ENCODE assay signal across 24 cellular contexts in the genomic region with DNA sequence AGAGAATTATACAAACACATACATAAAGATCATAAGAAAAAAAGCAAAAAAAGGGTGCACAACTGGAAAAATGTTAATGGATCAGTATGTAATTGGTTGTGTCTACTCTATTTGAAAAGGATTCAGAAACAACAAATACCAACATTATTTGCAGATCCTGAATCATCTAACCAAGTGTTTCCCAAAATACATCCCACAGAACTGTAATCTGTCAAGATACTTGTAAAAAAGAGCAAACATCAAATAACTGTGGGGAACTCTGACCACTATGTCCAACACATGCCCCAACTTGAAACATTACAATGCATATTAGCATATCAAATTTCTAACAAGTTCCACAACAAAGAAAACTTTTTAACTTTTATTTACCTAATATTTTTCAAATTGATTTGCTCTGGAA. TPM values are rescaled to one million over a fixed set of nuclear protein-coding genes. Genes with fewer than 3 reads are reported as not detected.
DNase-seq lines count a peak whose midpoint lies in the region; TF ChIP-seq lines count a peak whose summit lies in the region.
"Had no signal": no experiment of that assay in that cellular context is flagged by ENCODE, and none has a peak within 500 bp of the region (broad histone marks: within the 10 kb centered on the region; RNA-seq: fewer than 3 reads in every experiment).

No MANE protein-coding gene starts in this region.

- H3K9me2 ChIP-seq in OCI-LY7 (ENCODE audit: insufficient read depth, low read length): no peaks in the 10 kb centered on the region

- H3K4me1 ChIP-seq in fibroblast of lung (ENCODE audit: control insufficient read depth, extremely low read depth, insufficient read depth, low read length): no peaks in the 10 kb centered on the region
- no peaks in the 10 kb centered on the region for H3K4me1 ChIP-seq in OCI-LY7 (ENCODE audit: insufficient read depth, low read length, poor library complexity, severe bottlenecking)

- no peaks in the 10 kb centered on the region for H3K27me3 ChIP-seq in fibroblast of lung (ENCODE audit: control insufficient read depth, insufficient read depth, low read length)
- H3K27me3 ChIP-seq: spleen, tibial artery had no signal

- H3K27me3 Mint-ChIP-seq in nephron progenitor cell (ENCODE audit: low read depth, poor library complexity): peaks cover 3% of the 10 kb centered on the region
- H3K27me3 Mint-ChIP-seq: activated CD4-positive, alpha-beta memory T cell treated with anti-CD3 and anti-CD28 coated beads for 36 hours; CD4-positive, alpha-beta memory T cell; central memory CD8-positive, alpha-beta T cell; naive B cell; stimulated activated naive CD8-positive, alpha-beta T cell treated with anti-CD3 and anti-CD28 coated beads, Interleukin-15, Interleukin-2, amounts not matched to agents 100 ng/mL and 50 ng/mL, for 24 hours had no signal

- H4K20me1 ChIP-seq in fibroblast of lung (ENCODE audit: control insufficient read depth, extremely low read depth, insufficient read depth, low read length): no peaks in the 10 kb centered on the region
- H4K20me1 ChIP-seq in OCI-LY7 (ENCODE audit: insufficient read depth, low read length): no peaks in the 10 kb centered on the region

- H3K4me3 ChIP-seq in fibroblast of lung (replicated peaks in 1 of 4; ENCODE audit: control extremely low read depth in 1 of 4, insufficient read depth in 1 of 4, low read depth in 3 of 4, low read length in 4 of 4) (no peak overlapping the region), OCI-LY7 (ENCODE audit: low read depth, low read length, poor library complexity, severe bottlenecking) (no peak overlapping the region)
- H3K4me3 ChIP-seq: spleen, tibial artery had no signal

- no peaks in the 10 kb centered on the region for H3K4me1 Mint-ChIP-seq in nephron progenitor cell

- H3K4me2 ChIP-seq in fibroblast of lung (ENCODE audit: extremely low read depth, insufficient read depth, low read length) (no peak overlapping the region), OCI-LY7 (ENCODE audit: low read length) (no peak overlapping the region)

- no peak overlapping the region for H3K9ac ChIP-seq in fibroblast of lung (ENCODE audit: insufficient read depth, low read length)

- no peak overlapping the region for H3K4me3 Mint-ChIP-seq in nephron progenitor cell
- H3K4me3 Mint-ChIP-seq: activated CD4-positive, alpha-beta memory T cell treated with anti-CD3 and anti-CD28 coated beads for 36 hours; CD4-positive, alpha-beta memory T cell; central memory CD8-positive, alpha-beta T cell; naive B cell; stimulated activated naive CD8-positive, alpha-beta T cell treated with anti-CD3 and anti-CD28 coated beads, Interleukin-15, Interleukin-2, amounts not matched to agents 100 ng/mL and 50 ng/mL, for 24 hours had no signal

- H3K27ac ChIP-seq in RWPE1 (no peak overlapping the region), fibroblast of lung (ENCODE audit: insufficient read depth, low read length) (no peak overlapping the region), OCI-LY7 (ENCODE audit: low read depth, low read length, poor library complexity, severe bottlenecking) (no peak overlapping the region)
- H3K27ac ChIP-seq: spleen had no signal

- H3K9me3 ChIP-seq in fibroblast of lung (ENCODE audit: control insufficient read depth, insufficient read depth, low read depth, low read length): no peaks in the 10 kb centered on the region
- H3K9me3 ChIP-seq in OCI-LY7 (ENCODE audit: low read length): no peaks in the 10 kb centered on the region
- H3K9me3 ChIP-seq: spleen, tibial artery had no signal

- TF ChIP-seq CTCF in RWPE1 (conservative IDR thresholded peaks at IDR 0.05; ENCODE audit: low read depth) (no peak), fibroblast of lung (conservative IDR thresholded peaks at IDR 0.05 in 1 of 2, IDR thresholded peaks at IDR 0.05 in 1 of 2; ENCODE audit: low read depth in 1 of 2, low read length in 2 of 2) (no peak), nephron progenitor cell (IDR thresholded peaks at IDR 0.05) (no peak), OCI-LY7 (conservative IDR thresholded peaks at IDR 0.05; ENCODE audit: low read length) (no peak)

- POLR2A ChIA-PET in RWPE1 (lab: Yijun Ruan, JAX; ENCODE audit: low non-redundant PET): no interaction called here
- POLR2A ChIA-PET in OCI-LY7 (lab: Charles Lee): no interaction called here

- no peaks in the 10 kb centered on the region for H3K9me3 Mint-ChIP-seq in nephron progenitor cell
- H3K9me3 Mint-ChIP-seq: activated CD4-positive, alpha-beta memory T cell treated with anti-CD3 and anti-CD28 coated beads for 36 hours; CD4-positive, alpha-beta memory T cell; central memory CD8-positive, alpha-beta T cell; naive B cell; stimulated activated naive CD8-positive, alpha-beta T cell treated with anti-CD3 and anti-CD28 coated beads, Interleukin-15, Interleukin-2, amounts not matched to agents 100 ng/mL and 50 ng/mL, for 24 hours had no signal

- peaks cover 41% of the 10 kb centered on the region for H3K36me3 Mint-ChIP-seq in nephron progenitor cell (ENCODE audit: low read depth)

- H2AFZ ChIP-seq in fibroblast of lung (ENCODE audit: low read length) (no peak overlapping the region), OCI-LY7 (ENCODE audit: low read length) (no peak overlapping the region)

- peak overlapping the region; percentile 51 for H3K27ac Mint-ChIP-seq in nephron progenitor cell
- H3K27ac Mint-ChIP-seq: activated CD4-positive, alpha-beta memory T cell treated with anti-CD3 and anti-CD28 coated beads for 36 hours; stimulated activated naive CD8-positive, alpha-beta T cell treated with anti-CD3 and anti-CD28 coated beads, Interleukin-15, Interleukin-2, amounts not matched to agents 100 ng/mL and 50 ng/mL, for 24 hours had no signal

- CTCF ChIA-PET in RWPE1 (lab: Yijun Ruan, JAX) (no interaction called here), OCI-LY7 (lab: Charles Lee; ENCODE audit: unreplicated experiment) (no interaction called here)

- H3K36me3 ChIP-seq in fibroblast of lung (ENCODE audit: control insufficient read depth, insufficient read depth, low read length) (peaks cover 2% of the 10 kb centered on the region), OCI-LY7 (ENCODE audit: insufficient read depth, low read length) (peaks cover 15% of the 10 kb centered on the region)

- DNase-seq in GM04503 (ENCODE audit: low read depth) (peak; percentile 39), RWPE1 (ENCODE audit: low spot score) (peak; percentile 42), fibroblast of lung (ENCODE audit: low read depth in 2 of 2) (peak; percentile 5 to 76), nephron progenitor cell (no peak), OCI-LY7 (ENCODE audit: low spot score) (no peak), DMS79 treated with DMSO at 0.1 percent for 48 hours (lab: John Stamatoyannopoulos, UW) (no peak), NCI-H2196 (lab: John Stamatoyannopoulos, UW; ENCODE audit: unreplicated experiment) (no peak), SHP77 (lab: John Stamatoyannopoulos, UW) (no peak)
- DNase-seq: activated CD4-positive, alpha-beta memory T cell treated with anti-CD3 and anti-CD28 coated beads for 36 hours; activated gamma-delta T cell treated with Interleukin-2 at 50 U/mL for 16 hours; activated T-cell treated with anti-CD3 and anti-CD28 coated beads for 4 hours; amniotic stem cell; CD4-positive, alpha-beta memory T cell; IMR-90; naive B cell; NCI-H1417; NCI-H2107; NCI-H510A treated with DMSO at 0.1 percent for 48 hours; occipital lobe; spleen; stimulated activated CD4-positive, alpha-beta T cell treated with anti-CD3 and anti-CD28 coated beads, Interleukin-4, amount 100 ng/mL, for 1 hour; tibial artery had no signal

- intact Hi-C loops in OCI-LY7 (cut with micrococcal nuclease; ENCODE audit: unreplicated experiment): no loop called here

- H3K79me2 ChIP-seq in fibroblast of lung (ENCODE audit: control insufficient read depth, insufficient read depth, low read length) (peaks cover 22% of the 10 kb centered on the region), OCI-LY7 (ENCODE audit: insufficient read depth, low read depth, low read length) (peaks cover 30% of the 10 kb centered on the region)

- BruUV-seq in OCI-LY7 (replicated peaks; lab: Mats Ljungman, UMichigan): no TSS peak

RNA-seq across cellular contexts. Expression of gene ANKRD13C, which starts 22.6 kb away (rescaled TPM):
- total RNA-seq in fibroblast of lung: 30.2 and 31.1 TPM in 2 replicates
- polyA plus RNA-seq in fibroblast of lung: 17.8 and 19.4 TPM in 2 replicates
- 13.1 and 14.7 TPM in 2 replicates for polyA plus RNA-seq in fibroblast of lung (2012)
- polyA minus RNA-seq in fibroblast of lung (ENCODE audit: low replicate concordance): 1.8 and 1.9 TPM in 2 replicates
- total RNA-seq in OCI-LY7 (2014; rRNA removed; shearing (Covaris generic)): 22.1 and 25.0 TPM in 2 replicates
- 17.3 and 20.2 TPM in 2 replicates for total RNA-seq in OCI-LY7 (2022)

Comparison
In these comparisons a context has a peak if more than half of its experiments do, and no peak if none do; other contexts are left out.
1. DNase-seq: peak in GM04503 (single experiment), RWPE1 (single experiment) and fibroblast of lung (2 of 2); none in nephron progenitor cell (single experiment), OCI-LY7 (single experiment), DMS79 treated with DMSO at 0.1 percent for 48 hours (single experiment), NCI-H2196 (single experiment) and SHP77 (0 of 2).